ENCODE assay signal across 31 cellular contexts in genomic region chr11:106271686-106272085, GRCh38.
DNase-seq lines count a peak whose midpoint lies in the region; ATAC-seq, FAIRE-seq and TF ChIP-seq lines count a peak whose summit lies in the region.
"Had no signal": no experiment of that assay in that cellular context is flagged by ENCODE, and none has a peak within 500 bp of the region (broad histone marks: within the 10 kb centered on the region; RNA-seq: fewer than 3 reads in every experiment).

No MANE protein-coding gene starts in this region.

- DNase-seq in DMS 273 (lab: John Stamatoyannopoulos, UW; ENCODE audit: unreplicated experiment) (peak; percentile 4), DMS 273 treated with DMSO at 0.1 percent for 48 hours (lab: John Stamatoyannopoulos, UW) (no peak), LHCN-M2 (ENCODE audit: low read depth) (peak; percentile 24), bronchial epithelial cell (ENCODE audit: low read depth) (peak; percentile 26), renal cortical epithelial cell (ENCODE audit: low read depth) (peak; percentile 25), NCI-H1694 (lab: John Stamatoyannopoulos, UW) (no peak), iPS-NIHi7 (ENCODE audit: extremely low spot score) (no peak)
- DNase-seq: 8988T; activated B cell treated with CpG ODN at 0.5 μM for 24 hours; activated CD4-positive, alpha-beta T cell treated with anti-CD3 and anti-CD28 coated beads, Interleukin-2, amount 50 U/mL, for 1 hour; activated naive CD4-positive, alpha-beta T cell treated with Interleukin-2 at 50 U/mL for 16 hours; activated T-cell treated with anti-CD3 and anti-CD28 coated beads, Interleukin-2, amount 50 U/mL, for 4 hours; adrenal gland; CD4-positive, alpha-beta memory T cell; cortex of kidney; esophagus squamous epithelium; GDM1; hippocampal formation; immature natural killer cell; mesendoderm; NCI-H1417; NCI-H446 treated with DMSO at 0.1 percent for 48 hours; PC-9; Right ventricle myocardium superior; stimulated activated naive CD4-positive, alpha-beta T cell treated with Interleukin-2 at 50 U/mL for 16 hours had no signal

- no peaks in the 10 kb centered on the region for H3K36me3 ChIP-seq in bronchial epithelial cell (ENCODE audit: control insufficient read depth, insufficient read depth, low read length)
- H3K36me3 ChIP-seq: adrenal gland, breast epithelium, esophagus squamous epithelium, neutrophil had no signal

- no peak overlapping the region for H3K4me3 ChIP-seq in bronchial epithelial cell (ENCODE audit: low read depth, low read length)
- H3K4me3 ChIP-seq: adrenal gland, breast epithelium, esophagus squamous epithelium, K562, PC-9 had no signal

- FAIRE-seq in bronchial epithelial cell (lab: Jason Lieb, UNC): no peak
- FAIRE-seq: K562 had no signal

- no peak for TF ChIP-seq CTCF in bronchial epithelial cell (IDR thresholded peaks at IDR 0.05; ENCODE audit: insufficient read depth, low read length, severe bottlenecking)

- no peak for ATAC-seq in GM19351 (IDR thresholded peaks at IDR 0.05; ENCODE audit: unreplicated experiment)
- ATAC-seq: activated T-cell treated with anti-CD3 and anti-CD28 coated beads, Interleukin-2, amount 50 U/mL, for 4 hours; HCT116; K562; left lobe of liver had no signal

- H3K27me3 ChIP-seq in bronchial epithelial cell (ENCODE audit: control insufficient read depth, insufficient read depth, low read length): no peaks in the 10 kb centered on the region
- H3K27me3 ChIP-seq: adrenal gland, breast epithelium, esophagus squamous epithelium, neutrophil had no signal

Comparison
In these comparisons a context has a peak if more than half of its experiments do, and no peak if none do; other contexts are left out.
1. DNase-seq: peak in DMS 273 (single experiment), LHCN-M2 (single experiment), bronchial epithelial cell (single experiment) and renal cortical epithelial cell (single experiment); none in DMS 273 treated with DMSO at 0.1 percent for 48 hours (single experiment), NCI-H1694 (single experiment) and iPS-NIHi7 (single experiment).